22 cellular contexts compared by ENCODE assay signal in the genomic region with DNA sequence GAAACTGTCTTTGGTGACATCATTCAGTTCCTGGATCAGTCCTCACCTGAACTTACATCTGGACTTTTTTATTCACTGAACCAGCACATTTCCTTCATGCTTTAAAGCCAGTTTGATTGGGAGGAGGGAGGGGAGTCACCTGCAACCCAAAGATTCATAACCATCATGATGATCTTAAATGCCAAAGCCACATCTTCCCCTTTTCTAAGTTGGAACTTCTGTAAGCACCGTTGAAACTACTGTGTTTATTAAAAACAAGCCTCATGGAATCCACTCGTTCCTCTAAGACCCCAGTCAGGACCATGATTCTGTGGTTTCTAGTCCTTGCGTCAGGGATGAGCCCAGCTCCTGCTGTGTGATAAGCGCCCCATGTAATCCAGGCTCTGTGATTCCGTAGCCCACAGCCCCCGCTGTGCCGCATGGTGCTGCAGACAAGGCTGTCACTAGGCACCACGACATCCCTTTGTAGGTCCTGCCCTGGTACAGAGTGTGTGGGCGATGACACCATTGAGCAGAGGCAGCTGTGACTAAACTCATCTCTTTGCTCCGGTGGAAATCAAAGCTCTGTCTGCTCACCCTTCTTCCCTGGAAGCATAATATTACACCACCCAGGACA.
DNase-seq lines count a peak whose midpoint lies in the region; ATAC-seq and TF ChIP-seq lines count a peak whose summit lies in the region.
"Had no signal": no experiment of that assay in that cellular context is flagged by ENCODE, and none has a peak within 500 bp of the region (broad histone marks: within the 10 kb centered on the region; RNA-seq: fewer than 3 reads in every experiment).

No MANE protein-coding gene starts in this region.

- TF ChIP-seq CTCF in OCI-LY3 (IDR thresholded peaks at IDR 0.05; ENCODE audit: low read depth, low read length) (no peak), endodermal cell (conservative IDR thresholded peaks at IDR 0.05) (no peak)

- H3K27me3 Mint-ChIP-seq in activated CD8-positive, alpha-beta memory T cell treated with anti-CD3 and anti-CD28 coated beads, Interleukin-2, amount 10 ng/mL, durations not matched to agents 7 days and 5 days, result peaks cover 5% of the 10 kb centered on the region
- H3K27me3 Mint-ChIP-seq in endodermal cell (ENCODE audit: insufficient read depth), result no peaks in the 10 kb centered on the region
- H3K27me3 Mint-ChIP-seq in stimulated activated naive B cell treated with anti-CD40 and anti-IgM and Interleukin-4, amounts not matched to agents 10 μg/mL and 1 μg/mL and 100 μg/mL, for 72 hours, result no peaks in the 10 kb centered on the region
- H3K27me3 Mint-ChIP-seq in CD8-positive, alpha-beta memory T cell, result peaks cover 13 to 27% of the 10 kb centered on the region in 2 donors

- H3K27me3 ChIP-seq in OCI-LY3 (ENCODE audit: low read depth, low read length) (no peaks in the 10 kb centered on the region), endodermal cell (ENCODE audit: control insufficient read depth, insufficient read depth, low read length, poor library complexity, severe bottlenecking) (no peaks in the 10 kb centered on the region)
- H3K27me3 ChIP-seq in CD8-positive, alpha-beta memory T cell (ENCODE audit: insufficient read depth, low read length, poor library complexity, severe bottlenecking), result no peaks in the 10 kb centered on the region
- H3K27me3 ChIP-seq: breast epithelium, upper lobe of left lung had no signal

- no peaks in the 10 kb centered on the region for H3K4me1 Mint-ChIP-seq in activated CD8-positive, alpha-beta memory T cell treated with anti-CD3 and anti-CD28 coated beads, Interleukin-2, amount 10 ng/mL, durations not matched to agents 7 days and 5 days
- no peaks in the 10 kb centered on the region for H3K4me1 Mint-ChIP-seq in endodermal cell
- H3K4me1 Mint-ChIP-seq in stimulated activated naive B cell treated with anti-CD40 and anti-IgM and Interleukin-4, amounts not matched to agents 10 μg/mL and 1 μg/mL and 100 μg/mL, for 72 hours, result peaks cover 27 to 42% of the 10 kb centered on the region in 2 donors
- H3K4me1 Mint-ChIP-seq in CD8-positive, alpha-beta memory T cell, result no peaks in the 10 kb centered on the region

- ATAC-seq in activated CD8-positive, alpha-beta memory T cell treated with anti-CD3 and anti-CD28 coated beads, Interleukin-2, amount 10 ng/mL, durations not matched to agents 7 days and 5 days, result no peak
- peak; percentile 62 for ATAC-seq in stimulated activated naive B cell treated with anti-CD40 and anti-IgM and Interleukin-4, amounts not matched to agents 10 μg/mL and 1 μg/mL and 100 μg/mL, for 72 hours (replicated peaks)
- no peak for ATAC-seq in Right ventricle myocardium inferior
- ATAC-seq: PC-3 had no signal

- H3K9me3 ChIP-seq in OCI-LY3 (ENCODE audit: insufficient read depth, low read length), result no peaks in the 10 kb centered on the region
- no peaks in the 10 kb centered on the region for H3K9me3 ChIP-seq in endodermal cell (ENCODE audit: control insufficient read depth, low read length)
- no peaks in the 10 kb centered on the region for H3K9me3 ChIP-seq in CD8-positive, alpha-beta memory T cell (ENCODE audit: low read length)
- H3K9me3 ChIP-seq: breast epithelium, upper lobe of left lung had no signal

- no peaks in the 10 kb centered on the region for H3K79me2 ChIP-seq in OCI-LY3 (ENCODE audit: low read length)

- POLR2A ChIA-PET in CD8-positive, alpha-beta memory T cell (lab: Charles Lee), result no interaction called here

- peak overlapping the region; percentile 36; the same call in 1 of the 2 replicates for H2AFZ ChIP-seq in OCI-LY3 (ENCODE audit: low read depth, low read length)

- CTCF ChIA-PET in activated CD8-positive, alpha-beta memory T cell treated with anti-CD3 and anti-CD28 coated beads, Interleukin-2, amount 10 ng/mL, durations not matched to agents 7 days and 5 days (lab: Charles Lee), result interaction anchor here (1.6 kb wide), 1 partner anchor 11 kb away, joined by 3 read pairs; no protein-coding TSS in a partner anchor
- CTCF ChIA-PET in CD8-positive, alpha-beta memory T cell (lab: Charles Lee), result no interaction called here

- H3K9me3 Mint-ChIP-seq in activated CD8-positive, alpha-beta memory T cell treated with anti-CD3 and anti-CD28 coated beads, Interleukin-2, amount 10 ng/mL, durations not matched to agents 7 days and 5 days (ENCODE audit: low read depth), result no peaks in the 10 kb centered on the region
- no peaks in the 10 kb centered on the region for H3K9me3 Mint-ChIP-seq in endodermal cell
- no peaks in the 10 kb centered on the region for H3K9me3 Mint-ChIP-seq in stimulated activated naive B cell treated with anti-CD40 and anti-IgM and Interleukin-4, amounts not matched to agents 10 μg/mL and 1 μg/mL and 100 μg/mL, for 72 hours
- no peaks in the 10 kb centered on the region for H3K9me3 Mint-ChIP-seq in CD8-positive, alpha-beta memory T cell
- H3K9me3 Mint-ChIP-seq: CD4-positive, alpha-beta T cell; dendritic cell treated with granulocyte-macrophage colony-stimulating factor and Interleukin-4, amounts not matched to agents 40 ng/mL and 50 ng/mL, for 4 days had no signal

- H3K36me3 Mint-ChIP-seq in activated CD8-positive, alpha-beta memory T cell treated with anti-CD3 and anti-CD28 coated beads, Interleukin-2, amount 10 ng/mL, durations not matched to agents 7 days and 5 days, result no peaks in the 10 kb centered on the region
- H3K36me3 Mint-ChIP-seq in endodermal cell (ENCODE audit: low read depth), result no peaks in the 10 kb centered on the region
- no peaks in the 10 kb centered on the region for H3K36me3 Mint-ChIP-seq in stimulated activated naive B cell treated with anti-CD40 and anti-IgM and Interleukin-4, amounts not matched to agents 10 μg/mL and 1 μg/mL and 100 μg/mL, for 72 hours
- H3K36me3 Mint-ChIP-seq in CD8-positive, alpha-beta memory T cell, result no peaks in the 10 kb centered on the region

- H3K36me3 ChIP-seq in OCI-LY3 (replicated peaks; ENCODE audit: low read depth, low read length) (no peaks in the 10 kb centered on the region), endodermal cell (ENCODE audit: control insufficient read depth, insufficient read depth, low read length) (no peaks in the 10 kb centered on the region)
- no peaks in the 10 kb centered on the region for H3K36me3 ChIP-seq in CD8-positive, alpha-beta memory T cell (ENCODE audit: insufficient read depth, low read length)
- H3K36me3 ChIP-seq: breast epithelium, upper lobe of left lung had no signal

- H3K4me3 ChIP-seq in OCI-LY3 (ENCODE audit: low read length) (peak overlapping the region; percentile 41), endodermal cell (ENCODE audit: low read length) (no peak overlapping the region)
- H3K4me3 ChIP-seq in CD8-positive, alpha-beta memory T cell (ENCODE audit: low read length), result no peak overlapping the region
- H3K4me3 ChIP-seq: breast epithelium, upper lobe of left lung had no signal

- H3K27ac ChIP-seq in OCI-LY3 (ENCODE audit: low read length), result no peak overlapping the region
- no peak overlapping the region for H3K27ac ChIP-seq in endodermal cell (ENCODE audit: low read depth, low read length)
- no peak overlapping the region for H3K27ac ChIP-seq in CD8-positive, alpha-beta memory T cell (ENCODE audit: low read depth, low read length)
- H3K27ac ChIP-seq: KMS-11 had no signal

- DNase-seq in activated CD8-positive, alpha-beta memory T cell treated with anti-CD3 and anti-CD28 coated beads, Interleukin-2, amount 10 ng/mL, durations not matched to agents 7 days and 5 days, result peak; percentile 31
- DNase-seq in activated CD8-positive, alpha-beta memory T cell treated with anti-CD3 and anti-CD28 coated beads, Interleukin-2, amount 50 U/mL, for 4 hours, result no peak
- DNase-seq in endodermal cell, result peak; percentile 14
- DNase-seq in stimulated activated naive B cell treated with anti-CD40 and anti-IgM and Interleukin-4, amounts not matched to agents 10 μg/mL and 1 μg/mL and 100 μg/mL, for 72 hours, result peak; percentile 70
- DNase-seq in Right ventricle myocardium inferior (ENCODE audit: missing footprints), result no peak
- DNase-seq in CD8-positive, alpha-beta memory T cell, result no peak
- no peak for DNase-seq in stimulated activated CD4-positive, alpha-beta T cell treated with anti-CD3 and anti-CD28 coated beads, Interleukin-4, amount 100 ng/mL, for 24 hours
- DNase-seq: activated CD4-positive, alpha-beta T cell treated with anti-CD3 and anti-CD28 coated beads for 4 hours; activated gamma-delta T cell treated with Interleukin-2 at 50 U/mL for 16 hours; DMS 273 treated with DMSO at 0.1 percent for 48 hours; GOT3; NCI-H1048; NCI-H187 treated with DMSO at 0.1 percent for 48 hours; occipital lobe; PC-3; SIG-M5; upper lobe of left lung had no signal

- H3K9ac ChIP-seq in OCI-LY3 (ENCODE audit: low read length), result no peak overlapping the region
- H3K9ac ChIP-seq in endodermal cell (ENCODE audit: extremely low read depth, low read length, poor library complexity, severe bottlenecking), result no peak overlapping the region
- H3K9ac ChIP-seq: KMS-11 had no signal

- H3K4me1 ChIP-seq in OCI-LY3 (ENCODE audit: low read length), result peaks cover 30% of the 10 kb centered on the region
- H3K4me1 ChIP-seq in endodermal cell (ENCODE audit: control insufficient read depth, insufficient read depth, low read length), result no peaks in the 10 kb centered on the region
- no peaks in the 10 kb centered on the region for H3K4me1 ChIP-seq in CD8-positive, alpha-beta memory T cell (ENCODE audit: insufficient read depth, low read length)
- H3K4me1 ChIP-seq: breast epithelium had no signal

- intact Hi-C loops in Right ventricle myocardium inferior (cut with DNase I), result no loop called here

- H3K27ac Mint-ChIP-seq in activated CD8-positive, alpha-beta memory T cell treated with anti-CD3 and anti-CD28 coated beads, Interleukin-2, amount 10 ng/mL, durations not matched to agents 7 days and 5 days, result no peak overlapping the region
- H3K27ac Mint-ChIP-seq in endodermal cell, result no peak overlapping the region
- peak overlapping the region; percentile 93 for H3K27ac Mint-ChIP-seq in stimulated activated naive B cell treated with anti-CD40 and anti-IgM and Interleukin-4, amounts not matched to agents 10 μg/mL and 1 μg/mL and 100 μg/mL, for 72 hours
- no peak overlapping the region for H3K27ac Mint-ChIP-seq in CD8-positive, alpha-beta memory T cell
- H3K27ac Mint-ChIP-seq: CD4-positive, alpha-beta T cell; dendritic cell treated with granulocyte-macrophage colony-stimulating factor and Interleukin-4, amounts not matched to agents 40 ng/mL and 50 ng/mL, for 4 days had no signal

- no peak overlapping the region for H3K4me3 Mint-ChIP-seq in activated CD8-positive, alpha-beta memory T cell treated with anti-CD3 and anti-CD28 coated beads, Interleukin-2, amount 10 ng/mL, durations not matched to agents 7 days and 5 days
- no peak overlapping the region for H3K4me3 Mint-ChIP-seq in endodermal cell
- H3K4me3 Mint-ChIP-seq in stimulated activated naive B cell treated with anti-CD40 and anti-IgM and Interleukin-4, amounts not matched to agents 10 μg/mL and 1 μg/mL and 100 μg/mL, for 72 hours, result peak overlapping the region in 1 of 2 donors; percentile 61
- no peak overlapping the region for H3K4me3 Mint-ChIP-seq in CD8-positive, alpha-beta memory T cell
- H3K4me3 Mint-ChIP-seq: CD4-positive, alpha-beta T cell; dendritic cell treated with granulocyte-macrophage colony-stimulating factor and Interleukin-4, amounts not matched to agents 40 ng/mL and 50 ng/mL, for 4 days had no signal

- WGBS in endodermal cell (ENCODE audit: insufficient coverage in 1 of 2, insufficient read length in 1 of 2), 2 experiments, result 82 to 89% methylated on average over 10 of the region's 10 CpGs

- peak overlapping the region; percentile 68 for H3K4me2 ChIP-seq in OCI-LY3 (ENCODE audit: low read length)
- H3K4me2 ChIP-seq: KMS-11 had no signal

- no peaks in the 10 kb centered on the region for H4K20me1 ChIP-seq in OCI-LY3 (ENCODE audit: insufficient read depth, low read length)

Comparison
In these comparisons a context has a peak if more than half of its experiments do, and no peak if none do; other contexts are left out.
1. DNase-seq: peak in activated CD8-positive, alpha-beta memory T cell treated with anti-CD3 and anti-CD28 coated beads, Interleukin-2, amount 10 ng/mL, durations not matched to agents 7 days and 5 days (single experiment), endodermal cell (single experiment) and stimulated activated naive B cell treated with anti-CD40 and anti-IgM and Interleukin-4, amounts not matched to agents 10 μg/mL and 1 μg/mL and 100 μg/mL, for 72 hours (single experiment); none in activated CD8-positive, alpha-beta memory T cell treated with anti-CD3 and anti-CD28 coated beads, Interleukin-2, amount 50 U/mL, for 4 hours (single experiment), Right ventricle myocardium inferior (single experiment), CD8-positive, alpha-beta memory T cell (0 of 5) and stimulated activated CD4-positive, alpha-beta T cell treated with anti-CD3 and anti-CD28 coated beads, Interleukin-4, amount 100 ng/mL, for 24 hours (single experiment).
2. ATAC-seq: peak in stimulated activated naive B cell treated with anti-CD40 and anti-IgM and Interleukin-4, amounts not matched to agents 10 μg/mL and 1 μg/mL and 100 μg/mL, for 72 hours (2 of 2); none in activated CD8-positive, alpha-beta memory T cell treated with anti-CD3 and anti-CD28 coated beads, Interleukin-2, amount 10 ng/mL, durations not matched to agents 7 days and 5 days (single experiment) and Right ventricle myocardium inferior (single experiment).